8 cellular contexts compared by ENCODE assay signal in genomic region chr5:112995764-112996618, GRCh38.
DNase-seq lines count a peak whose midpoint lies in the region; ATAC-seq and FAIRE-seq lines count a peak whose summit lies in the region.

No MANE protein-coding gene starts in this region.

- peak; percentile 93 for FAIRE-seq in endometrium (lab: Jason Lieb, UNC)

- DNase-seq in C1 segment of cervical spinal cord (lab: John Stamatoyannopoulos, UW), result peak in 12 of 14 donors; percentile 3 to 56 (median 30)
- DNase-seq in NCI-H748 (lab: John Stamatoyannopoulos, UW; ENCODE audit: unreplicated experiment), result peak; percentile 64
- peak; percentile 52 for DNase-seq in activated CD8-positive, alpha-beta memory T cell treated with anti-CD3 and anti-CD28 coated beads for 4 hours (ENCODE audit: low read depth in 2 of 2)
- DNase-seq in middle frontal gyrus (ENCODE audit: extremely low spot score, low spot score), result peak; percentile 56
- DNase-seq in stimulated activated CD8-positive, alpha-beta memory T cell treated with anti-CD3 and anti-CD28 coated beads, Interleukin-4, amount 100 ng/mL, for 48 hours, result peak; percentile 90

- ATAC-seq in GM18873 (IDR thresholded peaks at IDR 0.05; ENCODE audit: low FRiP score, unreplicated experiment) (peak; percentile 83), HG03139 (IDR thresholded peaks at IDR 0.05; ENCODE audit: unreplicated experiment) (peak; percentile 82)

Comparison
In these comparisons a context has a peak if more than half of its experiments do, and no peak if none do; other contexts are left out.
1. Peak in every context shown above with its lines: DNase-seq and ATAC-seq.
2. DNase-seq: peak in every context shown above with its lines; median percentile 90 in stimulated activated CD8-positive, alpha-beta memory T cell treated with anti-CD3 and anti-CD28 coated beads, Interleukin-4, amount 100 ng/mL, for 48 hours; 64 in NCI-H748; 56 in middle frontal gyrus; 52 in activated CD8-positive, alpha-beta memory T cell treated with anti-CD3 and anti-CD28 coated beads for 4 hours; 30 in C1 segment of cervical spinal cord.